Comparison of ENCODE assay signal across 9 cellular contexts in the genomic region with DNA sequence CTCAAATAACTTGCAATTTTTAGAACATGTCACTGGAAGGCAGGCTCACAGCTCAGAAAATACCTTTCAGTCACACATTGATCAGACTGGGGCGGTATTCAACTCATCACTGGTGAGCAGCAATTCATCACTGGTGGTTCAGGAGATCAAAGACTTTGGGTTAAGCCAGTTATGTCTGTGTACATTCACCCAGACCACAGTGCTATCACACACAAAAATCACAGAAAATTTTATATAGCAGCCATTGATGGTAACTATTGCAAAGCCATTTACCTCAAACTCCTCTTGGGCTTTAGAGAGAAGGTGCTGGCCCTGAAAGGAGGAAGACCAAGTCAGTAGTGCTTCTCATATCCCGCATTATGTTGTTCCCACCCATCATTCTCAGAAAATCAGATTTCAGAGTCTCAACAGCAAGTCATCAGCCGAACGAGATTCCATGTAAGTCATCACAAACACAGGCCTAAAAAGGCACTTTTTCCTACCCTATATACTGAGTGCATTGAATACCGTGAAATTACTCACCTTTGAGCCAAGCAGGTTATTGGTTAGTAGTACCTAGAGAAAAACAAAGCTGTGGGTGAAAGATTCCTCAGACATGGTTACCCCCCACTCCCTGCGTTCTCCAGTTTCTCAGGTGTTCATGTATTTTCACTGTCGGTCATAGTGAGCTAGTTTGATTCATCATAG. TPM values are rescaled to one million over a fixed set of nuclear protein-coding genes. Genes with fewer than 3 reads are reported as not detected.
A peak's percentile ranks its signal among the peaks of the same experiment; 100 is the strongest.
DNase-seq lines count a peak whose midpoint lies in the region; ATAC-seq, FAIRE-seq and TF ChIP-seq lines count a peak whose summit lies in the region.
"Had no signal": no experiment of that assay in that cellular context is flagged by ENCODE, and none has a peak within 500 bp of the region (broad histone marks: within the 10 kb centered on the region; RNA-seq: fewer than 3 reads in every experiment).

No MANE protein-coding gene starts in this region.

- TF ChIP-seq POLR2A in lower leg skin (IDR thresholded peaks at IDR 0.05) = no peak
- no peak for TF ChIP-seq POLR2A in GM12891 (IDR thresholded peaks at IDR 0.05; ENCODE audit: low read depth, low read length)

- H3K9me3 ChIP-seq in BLaER1 (no peaks in the 10 kb centered on the region), HUES64 (ENCODE audit: insufficient read depth, low read depth, low read length) (peaks cover 8% of the 10 kb centered on the region; the same call in 1 of the 2 replicates)

- H2BK15ac ChIP-seq in mesendoderm (replicated peaks; ENCODE audit: low read depth) = no peak overlapping the region

- H3K4me2 ChIP-seq in BLaER1 (peak overlapping the region; percentile 96), mesendoderm (ENCODE audit: low read length) (peak overlapping the region; percentile 99)

- no peak overlapping the region for H2BK5ac ChIP-seq in mesendoderm (ENCODE audit: low read length)

- 51% methylated on average over 7 of the region's 7 CpGs for WGBS in HUES64
- whole genome bisulfite sequencing in mesendoderm (ENCODE audit: extremely low coverage, insufficient coverage, low lambda C conversion rate) = no CpG with 5 or more reads among the region's 7 CpGs
- 53 to 58% methylated on average over 7 of the region's 7 CpGs for WGBS in lower leg skin, 2 donors

- H4K8ac ChIP-seq in mesendoderm (ENCODE audit: low read depth, low read length) = no peak overlapping the region

- H3K4ac ChIP-seq in mesendoderm (ENCODE audit: low read depth, low read length) = no peak overlapping the region

- H3K27ac ChIP-seq in BLaER1 (peak overlapping the region; percentile 98; the same call in 1 of the 2 replicates), HUES64 (ENCODE audit: low read depth, low read length) (peak overlapping the region; percentile 97), mesendoderm (ENCODE audit: low read depth, low read length) (peak overlapping the region; percentile 23)

- H3K4me3 ChIP-seq in BLaER1 (peak overlapping the region; percentile 89), HUES64 (ENCODE audit: low read length) (peak overlapping the region; percentile 96), astrocyte of the spinal cord (ENCODE audit: low read depth, low read length) (peak overlapping the region; percentile 82), mesendoderm (ENCODE audit: low read length) (peak overlapping the region; percentile 55), lower leg skin (ENCODE audit: low read depth, poor library complexity, severe bottlenecking) (no peak overlapping the region)

- H3K27me3 ChIP-seq in BLaER1 (no peaks in the 10 kb centered on the region), HUES64 (ENCODE audit: insufficient read depth, low read length) (no peaks in the 10 kb centered on the region), mesendoderm (ENCODE audit: insufficient read depth, low read length, poor library complexity) (no peaks in the 10 kb centered on the region)

- in situ Hi-C loops in astrocyte of the spinal cord (cut with HindIII; ENCODE audit: low sequenced_read_pairs) = no loop called here

- peaks cover 51% of the 10 kb centered on the region for H4K20me1 ChIP-seq in BLaER1

- H4K5ac ChIP-seq in mesendoderm (ENCODE audit: low read length) = no peak overlapping the region

- TF ChIP-seq CTCF in astrocyte of the spinal cord (IDR thresholded peaks at IDR 0.05; ENCODE audit: low read depth, low read length) = no peak
- TF ChIP-seq CTCF in lower leg skin (IDR thresholded peaks at IDR 0.05) = no peak

- H3K36me3 ChIP-seq in BLaER1 (peaks cover 42% of the 10 kb centered on the region), HUES64 (ENCODE audit: insufficient read depth, low read length) (peaks cover 39% of the 10 kb centered on the region), mesendoderm (ENCODE audit: control insufficient read depth, insufficient read depth, low read length) (peaks cover 19% of the 10 kb centered on the region)

- H3K23ac ChIP-seq in mesendoderm (ENCODE audit: low read length) = peak overlapping the region; percentile 90

- DNase-seq in astrocyte of the spinal cord (ENCODE audit: low read depth, low spot score) (no peak), mesendoderm (no peak), lower leg skin (ENCODE audit: low spot score in 2 of 2) (no peak), DMS 273 treated with DMSO at 0.1 percent for 48 hours (lab: John Stamatoyannopoulos, UW) (no peak), GM12891 (ENCODE audit: insufficient read length, low spot score) (no peak)
- DNase-seq: NCI-H146 had no signal

- no peak overlapping the region for H2BK120ac ChIP-seq in mesendoderm (ENCODE audit: low read depth, low read length)

- H2AK5ac ChIP-seq in mesendoderm (ENCODE audit: low read length) = no peak overlapping the region

- H3K4me1 ChIP-seq in BLaER1 (peaks cover 46% of the 10 kb centered on the region), HUES64 (ENCODE audit: insufficient read depth, low read length) (peaks cover 9% of the 10 kb centered on the region), mesendoderm (ENCODE audit: control insufficient read depth, low read depth, low read length) (peaks cover 2% of the 10 kb centered on the region)

- H3K56ac ChIP-seq in mesendoderm (ENCODE audit: low read length) = peak overlapping the region; percentile 90

- ATAC-seq in HG02623 (IDR thresholded peaks at IDR 0.05; ENCODE audit: unreplicated experiment) = no peak

- H3K79me1 ChIP-seq in mesendoderm (ENCODE audit: low read length) = peaks cover 1% of the 10 kb centered on the region

- H3K18ac ChIP-seq in mesendoderm (ENCODE audit: low read length) = no peak overlapping the region

- H3K9ac ChIP-seq in BLaER1 (peak overlapping the region; percentile 99), HUES64 (ENCODE audit: low read depth, low read length) (peak overlapping the region; percentile 99), mesendoderm (ENCODE audit: low read length) (peak overlapping the region; percentile 82)

- H3K79me2 ChIP-seq in mesendoderm (ENCODE audit: control insufficient read depth, insufficient read depth, low read length) = peaks cover 56% of the 10 kb centered on the region

- no peak for FAIRE-seq in GM12891 (lab: Jason Lieb, UNC)

- intact Hi-C loops in lower leg skin (cut with DNase I; ENCODE audit: low total_unique reads) = loop anchor here (10.0 kb wide), 1 partner anchor 59 kb away; the partner anchor contains the start of gene TMEM223

TF ChIP-seq in GM12891, 5 proteins besides CTCF, POLR2A, EP300 and RAD21:
- TF ChIP-seq TAF1 (IDR thresholded peaks at IDR 0.05; ENCODE audit: low read depth, low read length) (no peak), SPI1 (IDR thresholded peaks at IDR 0.05; ENCODE audit: low read depth, low read length) (no peak), PAX5 (IDR thresholded peaks at IDR 0.05; ENCODE audit: insufficient read depth, low read length, severe bottlenecking) (no peak), POLR2AphosphoS5 (IDR thresholded peaks at IDR 0.05; ENCODE audit: low read depth, low read length) (no peak), POU2F2 (IDR thresholded peaks at IDR 0.05; ENCODE audit: low read depth, low read length) (no peak)

RNA-seq across cellular contexts. Expression of gene WDR74, which starts 14.0 kb away (rescaled TPM):
- 228 TPM for polyA plus RNA-seq in HUES64 (2013, experiment 1 of 2)
- 286 TPM for polyA plus RNA-seq in HUES64 (2013, experiment 2 of 2)
- polyA plus RNA-seq in mesendoderm (2013, experiment 1 of 2) = 71.5 TPM
- polyA plus RNA-seq in mesendoderm (2013, experiment 2 of 2) = 71.4 TPM
- 10 to 100 TPM; 49.7 to 93.8 (median 64.3) TPM for total RNA-seq in lower leg skin
- 47.9 TPM for polyA plus RNA-seq in GM12891 (2012; ENCODE audit: low read depth, missing spikeins)

RNA-seq across cellular contexts. Expression of gene TEX54, which starts 20.8 kb away (rescaled TPM):
- polyA plus RNA-seq in HUES64 (2013, experiment 1 of 2) = not detected
- not detected for polyA plus RNA-seq in HUES64 (2013, experiment 2 of 2)
- polyA plus RNA-seq in mesendoderm (2013, experiment 1 of 2) = not detected
- not detected for polyA plus RNA-seq in mesendoderm (2013, experiment 2 of 2)
- total RNA-seq in lower leg skin = not detected
- polyA plus RNA-seq in GM12891 (2012; ENCODE audit: low read depth, missing spikeins) = 0.42 TPM

RNA-seq across cellular contexts. Expression of gene STX5, which starts 21.6 kb away (rescaled TPM):
- 18.5 TPM for polyA plus RNA-seq in HUES64 (2013, experiment 1 of 2)
- polyA plus RNA-seq in HUES64 (2013, experiment 2 of 2) = 23.5 TPM
- 20.0 TPM for polyA plus RNA-seq in mesendoderm (2013, experiment 1 of 2)
- polyA plus RNA-seq in mesendoderm (2013, experiment 2 of 2) = 19.2 TPM
- 10 to 100 TPM; 30.0 to 47.4 (median 38.4) TPM for total RNA-seq in lower leg skin
- polyA plus RNA-seq in GM12891 (2012; ENCODE audit: low read depth, missing spikeins) = 30.5 TPM

RNA-seq across cellular contexts. Expression of gene SLC3A2, which starts 27.3 kb away (rescaled TPM):
- polyA plus RNA-seq in HUES64 (2013, experiment 1 of 2) = 192 TPM
- polyA plus RNA-seq in HUES64 (2013, experiment 2 of 2) = 181 TPM
- polyA plus RNA-seq in mesendoderm (2013, experiment 1 of 2) = 325 TPM
- polyA plus RNA-seq in mesendoderm (2013, experiment 2 of 2) = 333 TPM
- total RNA-seq in lower leg skin = 100 to 1,000 TPM; 175 to 190 (median 187) TPM
- 96.7 TPM for polyA plus RNA-seq in GM12891 (2012; ENCODE audit: low read depth, missing spikeins)

RNA-seq across cellular contexts. Expression of gene NXF1, which starts 48.2 kb away (rescaled TPM):
- polyA plus RNA-seq in HUES64 (2013, experiment 1 of 2) = 48.1 TPM
- 42.3 TPM for polyA plus RNA-seq in HUES64 (2013, experiment 2 of 2)
- polyA plus RNA-seq in mesendoderm (2013, experiment 1 of 2) = 54.5 TPM
- polyA plus RNA-seq in mesendoderm (2013, experiment 2 of 2) = 52.7 TPM
- 100 to 1,000 TPM in 1 of 4 donors, 10 to 100 TPM in 3; 56.6 to 114 (median 79.6) TPM for total RNA-seq in lower leg skin
- polyA plus RNA-seq in GM12891 (2012; ENCODE audit: low read depth, missing spikeins) = 62.7 TPM

Comparison
In these comparisons a context has a peak if more than half of its experiments do, and no peak if none do; other contexts are left out.
1. H3K27ac ChIP-seq: peak in every context shown above with its lines; median percentile 98 in BLaER1; 97 in HUES64; 23 in mesendoderm.